Comparison of ENCODE assay signal across 9 cellular contexts in the genomic region with DNA sequence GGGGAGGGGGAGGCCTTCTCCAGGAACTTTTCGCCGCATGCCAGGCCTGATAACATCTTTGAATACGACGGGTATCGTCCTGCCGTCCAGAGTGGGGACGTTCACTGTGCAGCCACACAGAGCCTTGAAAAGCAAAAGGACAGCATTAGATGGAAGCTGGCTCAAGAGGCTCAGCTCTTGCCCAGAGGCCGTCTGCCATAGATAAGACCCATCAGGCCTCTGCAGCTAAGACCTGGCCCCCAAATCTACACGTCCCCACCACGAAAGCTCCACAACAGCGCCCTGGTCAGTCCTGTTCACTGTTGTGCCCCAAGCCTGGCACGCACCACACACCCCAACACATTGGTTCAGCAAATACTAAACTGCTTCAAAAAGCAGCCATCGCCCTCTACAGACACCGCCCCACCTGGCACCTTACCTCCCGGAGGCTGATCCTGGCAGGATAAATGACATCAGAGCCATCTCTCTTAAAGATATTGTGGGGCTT. TPM values are rescaled to one million over a fixed set of nuclear protein-coding genes. Genes with fewer than 3 reads are reported as not detected.
DNase-seq lines count a peak whose midpoint lies in the region; ATAC-seq, FAIRE-seq and TF ChIP-seq lines count a peak whose summit lies in the region.
"Had no signal": no experiment of that assay in that cellular context is flagged by ENCODE, and none has a peak within 500 bp of the region (broad histone marks: within the 10 kb centered on the region; RNA-seq: fewer than 3 reads in every experiment).

No MANE protein-coding gene starts in this region.

- no peak for ATAC-seq in HG02759 (IDR thresholded peaks at IDR 0.05; ENCODE audit: unreplicated experiment)
- no peak for ATAC-seq in GM18517 (IDR thresholded peaks at IDR 0.05; ENCODE audit: unreplicated experiment)

- H3K27ac Mint-ChIP-seq in CD4-positive, alpha-beta memory T cell, result peak overlapping the region; percentile 84 to 96 (median 95)
- no peak overlapping the region for H3K27ac Mint-ChIP-seq in neural progenitor cell

- peaks cover 51% of the 10 kb centered on the region for H3K4me1 ChIP-seq in CD4-positive, alpha-beta memory T cell (ENCODE audit: insufficient read depth, low read length)
- H3K4me1 ChIP-seq in NT2/D1 (ENCODE audit: insufficient read depth, insufficient read length) (peaks cover 9% of the 10 kb centered on the region), H1 (replicated peaks in 1 of 4; ENCODE audit: control insufficient read depth in 3 of 4, insufficient read depth in 4 of 4, low read length in 3 of 4) (peaks cover 0 to 8% (median 4%) of the 10 kb centered on the region in 4 experiments; a peak in 3 of 7 replicates), neural progenitor cell (peaks cover 5% of the 10 kb centered on the region)

- H3K79me2 ChIP-seq in H1 (ENCODE audit: control insufficient read depth in 1 of 2, insufficient read depth in 2 of 2, low read length in 2 of 2) (peaks cover 7 to 24% of the 10 kb centered on the region in 2 experiments; a peak in 3 of 4 replicates), neural progenitor cell (ENCODE audit: low read depth) (peaks cover 36% of the 10 kb centered on the region)

- peaks cover 3% of the 10 kb centered on the region; the same call in 1 of the 2 replicates for H3K23me2 ChIP-seq in H1 (ENCODE audit: low read depth, low read length)

- H4K20me1 ChIP-seq in H1 (replicated peaks in 1 of 2; ENCODE audit: control insufficient read depth in 1 of 2, insufficient read depth in 2 of 2, low read length in 2 of 2) (peaks cover 7 to 24% of the 10 kb centered on the region in 2 experiments), neural progenitor cell (ENCODE audit: low read depth) (peaks cover 35% of the 10 kb centered on the region)

- no peak for TF ChIP-seq EP300 in H1 (IDR thresholded peaks at IDR 0.05; ENCODE audit: borderline replicate concordance in 1 of 2, low read depth in 2 of 2, low read length in 2 of 2)

- POLR2A ChIA-PET in CD4-positive, alpha-beta memory T cell (lab: Charles Lee; ENCODE audit: partially characterized antibody), result interaction anchor here (1.0 to 28.2 kb wide), 6 partner anchors 9 to 435 kb away, joined by 4 to 1220 read pairs (median 28); a partner anchor contains a TSS
- POLR2A ChIA-PET in H1 (lab: Charles Lee; ENCODE audit: partially characterized antibody), result interaction anchor here (3.1 to 3.7 kb wide), 4 partner anchors 11 to 43 kb away, joined by 13 to 30 read pairs (median 17); a partner anchor contains a TSS

- TF ChIP-seq POLR2A in H1 (IDR thresholded peaks at IDR 0.05; ENCODE audit: control extremely low read depth in 1 of 2, low read depth in 2 of 2, low read length in 2 of 2), result no peak

- H3K9ac ChIP-seq in NT2/D1 (ENCODE audit: insufficient read length, low read depth) (peak overlapping the region; percentile 52), H1 (replicated peaks in 1 of 4; ENCODE audit: extremely low read depth in 1 of 4, low read depth in 3 of 4, low read length in 3 of 4) (no peak overlapping the region), neural progenitor cell (peak overlapping the region; percentile 33)

- H2BK120ac ChIP-seq in H1 (replicated peaks; ENCODE audit: low read depth, low read length), result no peak overlapping the region

- H3K27me3 Mint-ChIP-seq in CD4-positive, alpha-beta memory T cell, result no peaks in the 10 kb centered on the region
- peaks cover 10% of the 10 kb centered on the region for H3K27me3 Mint-ChIP-seq in neural progenitor cell (ENCODE audit: insufficient read depth, low read depth)

- no peaks in the 10 kb centered on the region for H3K9me3 ChIP-seq in CD4-positive, alpha-beta memory T cell (ENCODE audit: control insufficient read depth in 1 of 2, low read length in 2 of 2)
- H3K9me3 ChIP-seq in NT2/D1 (ENCODE audit: insufficient read depth, low read length) (no peaks in the 10 kb centered on the region), H1 (ENCODE audit: insufficient read depth in 2 of 2, low read depth in 1 of 2, low read length in 1 of 2) (no peaks in the 10 kb centered on the region), neural progenitor cell (ENCODE audit: low read depth) (no peaks in the 10 kb centered on the region)

- peak overlapping the region; percentile 78 to 96; a peak in 3 of 4 replicates for H3K4me2 ChIP-seq in H1 (ENCODE audit: insufficient read depth in 1 of 2, low read depth in 2 of 2, low read length in 2 of 2)
- H3K4me2 ChIP-seq in neural progenitor cell, result peak overlapping the region; percentile 99

- peaks cover 35 to 70% (median 51%) of the 10 kb centered on the region in 4 donors for H3K4me1 Mint-ChIP-seq in CD4-positive, alpha-beta memory T cell
- H3K4me1 Mint-ChIP-seq in neural progenitor cell, result peaks cover 42% of the 10 kb centered on the region

- H3K56ac ChIP-seq in H1 (replicated peaks; ENCODE audit: insufficient read length, low read depth, low read length), result no peak overlapping the region

- WGBS in H1 (ENCODE audit: extremely low coverage in 1 of 2, insufficient coverage in 1 of 2, insufficient read length in 1 of 2, insufficient replicate concordance in 2 of 2, low coverage in 1 of 2, low lambda C conversion rate in 2 of 2, missing lambda C conversion rate in 1 of 2), 2 experiments, result 85% methylated on average over 15 of the region's 15 CpGs; no CpG with 5 or more reads in 1 of the 2 experiments

- H2AK5ac ChIP-seq in H1 (ENCODE audit: low read depth, low read length), result no peak overlapping the region

- H3K4ac ChIP-seq in H1 (replicated peaks; ENCODE audit: insufficient read length, low read depth, low read length), result no peak overlapping the region

- FAIRE-seq in H1 (lab: Jason Lieb, UNC), result no peak

- peaks cover 0 to 6% (median 0%) of the 10 kb centered on the region in 8 donors for H3K9me3 Mint-ChIP-seq in CD4-positive, alpha-beta memory T cell
- no peaks in the 10 kb centered on the region for H3K9me3 Mint-ChIP-seq in neural progenitor cell

- CTCF ChIA-PET in CD4-positive, alpha-beta memory T cell (lab: Charles Lee; ENCODE audit: partially characterized antibody), result interaction anchor here (0.6 to 3.8 kb wide), 3 partner anchors 10 to 35 kb away, joined by 3 to 66 read pairs (median 8); no protein-coding TSS in a partner anchor
- CTCF ChIA-PET in H1 (lab: Charles Lee; ENCODE audit: partially characterized antibody), result interaction anchor here (1.4 to 1.8 kb wide), 4 partner anchors 9 to 41 kb away, joined by 3 to 5 read pairs (median 4); no protein-coding TSS in a partner anchor

- no peak overlapping the region for H3K14ac ChIP-seq in H1 (ENCODE audit: insufficient read length)

- H3F3A ChIP-seq in neural progenitor cell (ENCODE audit: low read depth), result peaks cover 47% of the 10 kb centered on the region

- DNase-seq in CD4-positive, alpha-beta memory T cell, result no peak
- DNase-seq in NT2/D1 (ENCODE audit: low read depth, low spot score) (no peak), H1 (ENCODE audit: low read depth in 1 of 2, low spot score in 2 of 2) (no peak), neural progenitor cell (ENCODE audit: low spot score) (no peak), NCI-H1048 (lab: John Stamatoyannopoulos, UW) (no peak), cerebellar cortex (ENCODE audit: low spot score) (no peak)
- DNase-seq: SIG-M5 had no signal

- H3K23ac ChIP-seq in H1 (ENCODE audit: insufficient read length), result no peak overlapping the region

- H3K18ac ChIP-seq in H1 (ENCODE audit: extremely low read depth, low read length), result no peak overlapping the region

- 0 out of 4 replicates have a peak, but pooled peaks of 1 of the 2 experiments have one; percentile 13 for TF ChIP-seq RAD21 in H1 (IDR thresholded peaks at IDR 0.05 in 1 of 2, conservative IDR thresholded peaks at IDR 0.05 in 1 of 2; ENCODE audit: low read depth in 2 of 2, low read length in 2 of 2)

- H3K79me1 ChIP-seq in H1 (ENCODE audit: low read depth, low read length), result peaks cover 14% of the 10 kb centered on the region

- H3K4me3 Mint-ChIP-seq in CD4-positive, alpha-beta memory T cell, result peak overlapping the region; percentile 89 to 98 (median 96)
- H3K4me3 Mint-ChIP-seq in neural progenitor cell, result peak overlapping the region; percentile 90

- no peak overlapping the region for H2BK20ac ChIP-seq in H1 (ENCODE audit: low read length)

- no peak overlapping the region for H4K91ac ChIP-seq in H1 (replicated peaks; ENCODE audit: insufficient read length, low read length)

- no peak overlapping the region; the same call in 1 of the 2 replicates for H4K8ac ChIP-seq in H1 (ENCODE audit: extremely low read depth, insufficient read depth, low read length)

- peaks cover 36% of the 10 kb centered on the region for H3K36me3 ChIP-seq in CD4-positive, alpha-beta memory T cell (ENCODE audit: insufficient read depth, low read length)
- H3K36me3 ChIP-seq in NT2/D1 (ENCODE audit: insufficient read depth, insufficient read length, low read length) (peaks cover 39% of the 10 kb centered on the region), H1 (ENCODE audit: control insufficient read depth in 2 of 4, insufficient read depth in 4 of 4, low read length in 3 of 4) (peaks cover 10 to 28% (median 17%) of the 10 kb centered on the region in 4 experiments), neural progenitor cell (no peaks in the 10 kb centered on the region)

- H3K4me3 ChIP-seq in CD4-positive, alpha-beta memory T cell (ENCODE audit: low read length in 2 of 2), result peak overlapping the region; percentile 62 to 99
- H3K4me3 ChIP-seq in NT2/D1 (ENCODE audit: insufficient read length, low read depth), result peak overlapping the region; percentile 27
- peak overlapping the region in 3 of 4 experiments; percentile 11 to 84 (median 76); a peak in 5 of 8 replicates for H3K4me3 ChIP-seq in H1 (ENCODE audit: extremely low read depth in 1 of 4, insufficient read depth in 2 of 4, low read depth in 3 of 4, low read length in 4 of 4)
- peak overlapping the region; percentile 99 for H3K4me3 ChIP-seq in neural progenitor cell

- H2AFZ ChIP-seq in H1 (ENCODE audit: low read length) (no peak overlapping the region), neural progenitor cell (replicated peaks) (no peak overlapping the region)

- H4K5ac ChIP-seq in H1 (ENCODE audit: insufficient read length, low read depth, low read length), result no peak overlapping the region

- peak overlapping the region; percentile 94 for H3K27ac ChIP-seq in CD4-positive, alpha-beta memory T cell (ENCODE audit: low read depth, low read length)
- H3K27ac ChIP-seq in H1 (ENCODE audit: low read depth, low read length) (no peak overlapping the region), neural progenitor cell (no peak overlapping the region)

- no peak overlapping the region for H2BK15ac ChIP-seq in H1 (ENCODE audit: low read length)

- TF ChIP-seq CTCF in H1 (IDR thresholded peaks at IDR 0.05; ENCODE audit: control extremely low read depth in 1 of 3, insufficient read depth in 1 of 3, low read depth in 1 of 3, low read length in 3 of 3), result peak; percentile 17 to 32 (median 28); a peak in 3 of 4 replicates
- no peak for TF ChIP-seq CTCF in neural progenitor cell (IDR thresholded peaks at IDR 0.05)

- H3K27me3 ChIP-seq in CD4-positive, alpha-beta memory T cell (ENCODE audit: insufficient read depth, low read length), result no peaks in the 10 kb centered on the region
- H3K27me3 ChIP-seq in NT2/D1 (ENCODE audit: insufficient read depth, insufficient read length), result no peaks in the 10 kb centered on the region
- no peaks in the 10 kb centered on the region for H3K27me3 ChIP-seq in H1 (replicated peaks in 1 of 4; ENCODE audit: control insufficient read depth in 3 of 4, extremely low read depth in 1 of 4, insufficient read depth in 3 of 4, low read length in 3 of 4)
- no peaks in the 10 kb centered on the region for H3K27me3 ChIP-seq in neural progenitor cell

- H2BK5ac ChIP-seq in H1 (ENCODE audit: low read depth, low read length), result peak overlapping the region; percentile 66; the same call in 1 of the 2 replicates

- peaks cover 30 to 50% of the 10 kb centered on the region in 2 donors for H3K36me3 Mint-ChIP-seq in CD4-positive, alpha-beta memory T cell
- H3K36me3 Mint-ChIP-seq in neural progenitor cell, result peaks cover 26% of the 10 kb centered on the region

- no peak overlapping the region for H2BK12ac ChIP-seq in H1 (ENCODE audit: low read depth, low read length)

- intact Hi-C loops in CD4-positive, alpha-beta memory T cell (cut with micrococcal nuclease), result loop anchor here (5.0 kb wide), 2 partner anchors 134 to 171 kb away; a partner anchor contains a TSS

RNA-seq across cellular contexts. Expression of a gene that starts 2.1 kb away (rescaled TPM):
- total RNA-seq in CD4-positive, alpha-beta memory T cell, result 100 to 1,000 TPM; 122 to 138 TPM
- polyA plus RNA-seq in CD4-positive, alpha-beta memory T cell, result 100 to 1,000 TPM; 307 to 824 TPM
- total RNA-seq in H1 (2021; fragmentation: NEBNext Ultra II Directional; extraction: Animal tissue kit (Norgen Biotek cat#: 25700)), result 62.6 and 62.9 TPM in 2 replicates
- 51.7 and 64.3 TPM in 2 replicates for polyA plus RNA-seq in H1 (2011; rRNA removed)
- 47.3 TPM for polyA plus RNA-seq in H1 (2011; cell fraction: cytosol; rRNA removed)
- polyA plus RNA-seq in H1 (2011; cell fraction: nucleus; rRNA removed), result 42.9 TPM
- polyA plus RNA-seq in H1 (2012, experiment 1 of 2), result 50.1 to 59.1 TPM (median 56.6 TPM) in 4 replicates
- 62.1 TPM for polyA plus RNA-seq in H1 (2012, experiment 2 of 2)
- 29.4 TPM for polyA plus RNA-seq in H1 (2013, experiment 1 of 2)
- 31.6 TPM for polyA plus RNA-seq in H1 (2013, experiment 2 of 2)
- 52.8 and 55.7 TPM in 2 replicates for polyA minus RNA-seq in H1 (2011; rRNA and poly(A)+ RNA removed)
- polyA minus RNA-seq in H1 (2011; cell fraction: cytosol; rRNA and poly(A)+ RNA removed), result 23.5 TPM
- polyA minus RNA-seq in H1 (2011; cell fraction: nucleus; rRNA and poly(A)+ RNA removed), result 28.5 TPM
- total RNA-seq in neural progenitor cell (ENCODE audit: low replicate concordance), result 61.4 and 61.9 TPM in 2 replicates

RNA-seq across cellular contexts. Expression of a gene that starts 13.3 kb away (rescaled TPM):
- 100 to 1,000 TPM; 189 to 194 TPM for total RNA-seq in CD4-positive, alpha-beta memory T cell
- polyA plus RNA-seq in CD4-positive, alpha-beta memory T cell, result 100 to 1,000 TPM; 246 to 269 TPM
- total RNA-seq in H1 (2021; fragmentation: NEBNext Ultra II Directional; extraction: Animal tissue kit (Norgen Biotek cat#: 25700)), result 172 and 179 TPM in 2 replicates
- 405 and 439 TPM in 2 replicates for polyA plus RNA-seq in H1 (2011; rRNA removed)
- polyA plus RNA-seq in H1 (2011; cell fraction: cytosol; rRNA removed), result 162 TPM
- polyA plus RNA-seq in H1 (2011; cell fraction: nucleus; rRNA removed), result 283 TPM
- 145 to 221 TPM (median 207 TPM) in 4 replicates for polyA plus RNA-seq in H1 (2012, experiment 1 of 2)
- polyA plus RNA-seq in H1 (2012, experiment 2 of 2), result 342 TPM
- polyA plus RNA-seq in H1 (2013, experiment 1 of 2), result 342 TPM
- polyA plus RNA-seq in H1 (2013, experiment 2 of 2), result 367 TPM
- 119 and 162 TPM in 2 replicates for polyA minus RNA-seq in H1 (2011; rRNA and poly(A)+ RNA removed)
- 154 TPM for polyA minus RNA-seq in H1 (2011; cell fraction: cytosol; rRNA and poly(A)+ RNA removed)
- polyA minus RNA-seq in H1 (2011; cell fraction: nucleus; rRNA and poly(A)+ RNA removed), result 83.2 TPM
- 41.9 and 96.4 TPM in 2 replicates for total RNA-seq in neural progenitor cell (ENCODE audit: low replicate concordance)

RNA-seq across cellular contexts. Expression of a gene that starts 20.2 kb away (rescaled TPM):
- total RNA-seq in CD4-positive, alpha-beta memory T cell, result 10 to 100 TPM; 32.3 to 33.8 TPM
- 10 to 100 TPM; 50.1 to 63.6 TPM for polyA plus RNA-seq in CD4-positive, alpha-beta memory T cell
- total RNA-seq in H1 (2021; fragmentation: NEBNext Ultra II Directional; extraction: Animal tissue kit (Norgen Biotek cat#: 25700)), result 65.6 and 68.3 TPM in 2 replicates
- 72.0 and 100 TPM in 2 replicates for polyA plus RNA-seq in H1 (2011; rRNA removed)
- polyA plus RNA-seq in H1 (2011; cell fraction: cytosol; rRNA removed), result 73.9 TPM
- polyA plus RNA-seq in H1 (2011; cell fraction: nucleus; rRNA removed), result 71.2 TPM
- polyA plus RNA-seq in H1 (2012, experiment 1 of 2), result 54.1 to 70.0 TPM (median 66.3 TPM) in 4 replicates
- 58.6 TPM for polyA plus RNA-seq in H1 (2012, experiment 2 of 2)
- polyA plus RNA-seq in H1 (2013, experiment 1 of 2), result 52.3 TPM
- polyA plus RNA-seq in H1 (2013, experiment 2 of 2), result 54.4 TPM
- 17.8 and 21.8 TPM in 2 replicates for polyA minus RNA-seq in H1 (2011; rRNA and poly(A)+ RNA removed)
- polyA minus RNA-seq in H1 (2011; cell fraction: cytosol; rRNA and poly(A)+ RNA removed), result 52.3 TPM
- 27.4 TPM for polyA minus RNA-seq in H1 (2011; cell fraction: nucleus; rRNA and poly(A)+ RNA removed)
- total RNA-seq in neural progenitor cell (ENCODE audit: low replicate concordance), result 23.6 and 83.6 TPM in 2 replicates

RNA-seq across cellular contexts. Expression of a gene that starts 40.9 kb away (rescaled TPM):
- total RNA-seq in CD4-positive, alpha-beta memory T cell, result not detected
- polyA plus RNA-seq in CD4-positive, alpha-beta memory T cell, result not detected
- total RNA-seq in H1 (2021; fragmentation: NEBNext Ultra II Directional; extraction: Animal tissue kit (Norgen Biotek cat#: 25700)), result 0.38 and 0.41 TPM in 2 replicates
- polyA plus RNA-seq in H1 (2011; rRNA removed), result 0.20 and 0.30 TPM in 2 replicates
- polyA plus RNA-seq in H1 (2011; cell fraction: cytosol; rRNA removed), result 0.12 TPM
- 0.33 TPM for polyA plus RNA-seq in H1 (2011; cell fraction: nucleus; rRNA removed)
- 0.17 to 0.25 TPM (median 0.19 TPM) in 3 of 4 replicates, not detected in the other for polyA plus RNA-seq in H1 (2012, experiment 1 of 2)
- not detected for polyA plus RNA-seq in H1 (2012, experiment 2 of 2)
- 0.06 TPM for polyA plus RNA-seq in H1 (2013, experiment 1 of 2)
- polyA plus RNA-seq in H1 (2013, experiment 2 of 2), result 0.15 TPM
- polyA minus RNA-seq in H1 (2011; rRNA and poly(A)+ RNA removed), result not detected in 2 replicates
- polyA minus RNA-seq in H1 (2011; cell fraction: cytosol; rRNA and poly(A)+ RNA removed), result 0.81 TPM
- polyA minus RNA-seq in H1 (2011; cell fraction: nucleus; rRNA and poly(A)+ RNA removed), result 0.90 TPM
- not detected in 2 replicates for total RNA-seq in neural progenitor cell (ENCODE audit: low replicate concordance)

RNA-seq across cellular contexts. Expression of a gene that starts 55.8 kb away (rescaled TPM):
- 10 to 100 TPM; 56.6 to 67.2 TPM for total RNA-seq in CD4-positive, alpha-beta memory T cell
- 100 to 1,000 TPM; 177 to 252 TPM for polyA plus RNA-seq in CD4-positive, alpha-beta memory T cell
- 151 and 161 TPM in 2 replicates for total RNA-seq in H1 (2021; fragmentation: NEBNext Ultra II Directional; extraction: Animal tissue kit (Norgen Biotek cat#: 25700))
- polyA plus RNA-seq in H1 (2011; rRNA removed), result 740 and 777 TPM in 2 replicates
- polyA plus RNA-seq in H1 (2011; cell fraction: cytosol; rRNA removed), result 516 TPM
- polyA plus RNA-seq in H1 (2011; cell fraction: nucleus; rRNA removed), result 409 TPM
- polyA plus RNA-seq in H1 (2012, experiment 1 of 2), result 92.3 to 278 TPM (median 228 TPM) in 4 replicates
- 239 TPM for polyA plus RNA-seq in H1 (2012, experiment 2 of 2)
- 244 TPM for polyA plus RNA-seq in H1 (2013, experiment 1 of 2)
- 241 TPM for polyA plus RNA-seq in H1 (2013, experiment 2 of 2)
- 37.4 and 68.2 TPM in 2 replicates for polyA minus RNA-seq in H1 (2011; rRNA and poly(A)+ RNA removed)
- 113 TPM for polyA minus RNA-seq in H1 (2011; cell fraction: cytosol; rRNA and poly(A)+ RNA removed)
- 93.4 TPM for polyA minus RNA-seq in H1 (2011; cell fraction: nucleus; rRNA and poly(A)+ RNA removed)
- 38.0 and 177 TPM in 2 replicates for total RNA-seq in neural progenitor cell (ENCODE audit: low replicate concordance)

Comparison
In these comparisons a context has a peak if more than half of its experiments do, and no peak if none do; other contexts are left out.
1. H3K4me3 ChIP-seq: peak in every context shown above with its lines; median percentile 99 in neural progenitor cell; 80 in CD4-positive, alpha-beta memory T cell; 76 in H1; 27 in NT2/D1.
2. H3K9ac ChIP-seq: peak in NT2/D1 (single experiment) and neural progenitor cell (single experiment); none in H1 (0 of 4).